Comparison of ENCODE assay signal across 8 cellular contexts in the genomic region with DNA sequence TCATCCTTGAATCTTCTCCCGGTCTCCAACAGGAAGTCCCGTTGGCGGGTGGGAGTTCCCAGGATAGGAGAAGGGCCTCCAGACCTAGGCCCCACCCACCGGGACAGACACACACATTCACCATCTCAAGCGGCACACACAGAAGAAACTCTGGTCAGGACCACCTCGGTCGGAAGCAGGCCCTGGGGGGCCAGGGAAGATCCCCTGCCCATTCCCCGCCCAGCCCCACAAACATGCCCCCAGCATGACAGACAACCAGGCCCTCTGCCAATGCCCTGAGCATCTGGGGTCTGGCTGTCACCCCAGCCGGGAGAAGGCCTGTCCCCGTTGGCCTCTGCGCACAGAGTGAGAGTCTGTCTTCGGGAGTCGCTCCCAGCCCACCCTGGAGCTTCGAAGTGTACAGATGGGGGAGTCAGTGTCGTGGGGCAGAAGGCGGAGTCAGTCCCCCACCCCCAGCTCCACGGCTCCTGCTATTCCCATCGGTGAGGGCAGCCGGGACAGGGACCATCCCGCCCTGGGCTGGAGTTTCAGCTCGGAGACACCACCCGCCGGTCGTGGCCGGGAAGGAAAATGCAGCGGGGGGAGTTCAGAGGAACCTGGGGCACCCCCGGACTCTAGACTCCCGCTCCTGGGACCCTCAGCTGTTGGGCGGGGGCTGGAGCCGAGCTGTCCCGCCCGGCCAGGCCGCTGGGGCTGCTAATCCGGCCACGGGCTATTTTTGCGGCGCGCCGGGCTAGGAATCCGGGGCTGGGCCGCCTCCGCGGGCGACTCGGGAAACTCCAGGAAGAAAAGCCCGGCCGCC. TPM values are rescaled to one million over a fixed set of nuclear protein-coding genes. Genes with fewer than 3 reads are reported as not detected.
A peak's percentile ranks its signal among the peaks of the same experiment; 100 is the strongest.
DNase-seq lines count a peak whose midpoint lies in the region; ATAC-seq and TF ChIP-seq lines count a peak whose summit lies in the region.

No MANE protein-coding gene starts in this region.

- TF ChIP-seq POLR2A in lower leg skin (IDR thresholded peaks at IDR 0.05) = no peak

- no peaks in the 10 kb centered on the region for H3K9me3 Mint-ChIP-seq in CD8-positive, alpha-beta T cell
- no peaks in the 10 kb centered on the region for H3K9me3 Mint-ChIP-seq in immature natural killer cell

- no peaks in the 10 kb centered on the region for H3K9me3 ChIP-seq in CD8-positive, alpha-beta T cell (ENCODE audit: low read length)
- H3K9me3 ChIP-seq in upper lobe of right lung = no peaks in the 10 kb centered on the region

- no peaks in the 10 kb centered on the region for H3K36me3 Mint-ChIP-seq in CD8-positive, alpha-beta T cell
- H3K36me3 Mint-ChIP-seq in immature natural killer cell = peaks cover 0 to 3% (median 0%) of the 10 kb centered on the region in 3 donors

- H3K4me3 ChIP-seq in CD8-positive, alpha-beta T cell (ENCODE audit: low read depth, low read length) = no peak overlapping the region
- H3K4me3 ChIP-seq in lower leg skin (ENCODE audit: low read depth, poor library complexity, severe bottlenecking) = peak overlapping the region; percentile 44
- peak overlapping the region; percentile 75 for H3K4me3 ChIP-seq in upper lobe of right lung

- 4 to 6% methylated on average over 14 to 26 of the region's 47 CpGs for WGBS in lower leg skin, 2 donors

- H3K4me3 Mint-ChIP-seq in CD8-positive, alpha-beta T cell = peak overlapping the region; percentile 11
- no peak overlapping the region for H3K4me3 Mint-ChIP-seq in immature natural killer cell

- DNase-seq in CD8-positive, alpha-beta T cell = no peak
- DNase-seq in M059J (ENCODE audit: low read depth) (peak; percentile 78), lower leg skin (ENCODE audit: low spot score in 2 of 2) (peak; percentile 86 to 96), upper lobe of right lung (peak; percentile 81), immature natural killer cell (no peak), putamen (ENCODE audit: low spot score) (no peak)
- DNase-seq in activated CD4-positive, alpha-beta T cell treated with anti-CD3 and anti-CD28 coated beads, Interleukin-2, amount 50 U/mL, for 48 hours = no peak

- POLR2A ChIA-PET in CD8-positive, alpha-beta T cell (lab: Charles Lee) = no interaction called here

- H3K4me1 ChIP-seq in CD8-positive, alpha-beta T cell (ENCODE audit: insufficient read depth, low read length) = peaks cover 10% of the 10 kb centered on the region
- peaks cover 50% of the 10 kb centered on the region for H3K4me1 ChIP-seq in upper lobe of right lung

- no peak overlapping the region for H3K27ac Mint-ChIP-seq in CD8-positive, alpha-beta T cell
- no peak overlapping the region for H3K27ac Mint-ChIP-seq in immature natural killer cell

- H3K27me3 ChIP-seq in CD8-positive, alpha-beta T cell (ENCODE audit: insufficient read depth, low read length) = peaks cover 14% of the 10 kb centered on the region
- H3K27me3 ChIP-seq in upper lobe of right lung = no peaks in the 10 kb centered on the region

- H3K4me1 Mint-ChIP-seq in CD8-positive, alpha-beta T cell (ENCODE audit: low read depth) = peaks cover 11% of the 10 kb centered on the region
- peaks cover 15 to 17% of the 10 kb centered on the region in 2 donors for H3K4me1 Mint-ChIP-seq in immature natural killer cell

- CTCF ChIA-PET in CD8-positive, alpha-beta T cell (lab: Charles Lee) = interaction anchor here (2.2 to 14.6 kb wide), 2 partner anchors 10 to 26 kb away, joined by 6 to 309 read pairs; no protein-coding TSS in a partner anchor

- peaks cover 27% of the 10 kb centered on the region for H3K27me3 Mint-ChIP-seq in CD8-positive, alpha-beta T cell (ENCODE audit: low read depth)
- peaks cover 5 to 20% (median 13%) of the 10 kb centered on the region in 3 donors for H3K27me3 Mint-ChIP-seq in immature natural killer cell (ENCODE audit: low read depth in 3 of 3)

- intact Hi-C loops in CD8-positive, alpha-beta T cell (cut with DNase I, micrococcal nuclease) = no loop called here
- intact Hi-C loops in lower leg skin (cut with DNase I; ENCODE audit: low total_unique reads) (no loop called here), upper lobe of right lung (cut with DNase I) (no loop called here)

- no peak overlapping the region for H3K27ac ChIP-seq in CD8-positive, alpha-beta T cell (ENCODE audit: low read depth, low read length)
- H3K27ac ChIP-seq in cingulate gyrus (ENCODE audit: low read depth, low read length) (peak overlapping the region; percentile 41), upper lobe of right lung (peak overlapping the region; percentile 87)

- TF ChIP-seq CTCF in CD8-positive, alpha-beta T cell (IDR thresholded peaks at IDR 0.05) = no peak
- TF ChIP-seq CTCF in lower leg skin (IDR thresholded peaks at IDR 0.05) (no peak), upper lobe of right lung (IDR thresholded peaks at IDR 0.05) (no peak)

- ATAC-seq in CD8-positive, alpha-beta T cell = no peak
- peak; percentile 38 for ATAC-seq in upper lobe of right lung

- no peaks in the 10 kb centered on the region for H3K36me3 ChIP-seq in CD8-positive, alpha-beta T cell (ENCODE audit: insufficient read depth, low read length)
- no peaks in the 10 kb centered on the region for H3K36me3 ChIP-seq in upper lobe of right lung

RNA-seq across cellular contexts. Expression of gene RHBDF1, which starts 0.7 kb away (rescaled TPM):
- under 1 TPM; 0.22 to 0.92 TPM for total RNA-seq in CD8-positive, alpha-beta T cell
- 4.9 and 11.9 TPM in 2 replicates for total RNA-seq in M059J (2014; rRNA removed; shearing (Covaris generic))
- 10 to 100 TPM; 38.6 to 45.9 (median 43.6) TPM for total RNA-seq in lower leg skin
- total RNA-seq in upper lobe of right lung = 48.4 TPM
- under 1 TPM in 1 of 3 donors, not detected in 2; 0.24 TPM for polyA plus RNA-seq in immature natural killer cell

RNA-seq across cellular contexts. Expression of gene MPG, which starts 6.3 kb away (rescaled TPM):
- total RNA-seq in CD8-positive, alpha-beta T cell = 10 to 100 TPM; 12.3 to 13.0 TPM
- total RNA-seq in M059J (2014; rRNA removed; shearing (Covaris generic)) = 67.3 and 91.9 TPM in 2 replicates
- total RNA-seq in lower leg skin (10 to 100 TPM; 46.8 to 84.8 (median 61.0) TPM), upper lobe of right lung (42.5 TPM)
- 100 to 1,000 TPM in 2 of 3 donors, 10 to 100 TPM in 1; 96.0 to 134 (median 106) TPM for polyA plus RNA-seq in immature natural killer cell

RNA-seq across cellular contexts. Expression of gene SNRNP25, which starts 18.1 kb away (rescaled TPM):
- total RNA-seq in CD8-positive, alpha-beta T cell = 1 to 10 TPM; 4.9 to 5.4 TPM
- total RNA-seq in M059J (2014; rRNA removed; shearing (Covaris generic)) = 49.5 and 50.4 TPM in 2 replicates
- total RNA-seq in lower leg skin (10 to 100 TPM in 3 of 4 donors, 1 to 10 TPM in 1; 6.3 to 12.0 (median 10.4) TPM), upper lobe of right lung (11.6 TPM)
- 10 to 100 TPM; 22.0 to 51.1 (median 30.7) TPM for polyA plus RNA-seq in immature natural killer cell

RNA-seq across cellular contexts. Expression of gene POLR3K, which starts 18.3 kb away (rescaled TPM):
- total RNA-seq in CD8-positive, alpha-beta T cell = 1 to 10 TPM; 4.6 to 5.5 TPM
- 8.3 and 11.2 TPM in 2 replicates for total RNA-seq in M059J (2014; rRNA removed; shearing (Covaris generic))
- total RNA-seq in lower leg skin (1 to 10 TPM; 1.1 to 6.0 (median 3.0) TPM), upper lobe of right lung (12.0 TPM)
- polyA plus RNA-seq in immature natural killer cell = 10 to 100 TPM; 26.9 to 40.7 (median 34.6) TPM

Comparison
In these comparisons a context has a peak if more than half of its experiments do, and no peak if none do; other contexts are left out.
1. DNase-seq: peak in M059J (single experiment), lower leg skin (2 of 2) and upper lobe of right lung (single experiment); none in CD8-positive, alpha-beta T cell (0 of 7), immature natural killer cell (0 of 3), putamen (single experiment) and activated CD4-positive, alpha-beta T cell treated with anti-CD3 and anti-CD28 coated beads, Interleukin-2, amount 50 U/mL, for 48 hours (0 of 2).